12 cellular contexts compared by ENCODE assay signal in the genomic region with DNA sequence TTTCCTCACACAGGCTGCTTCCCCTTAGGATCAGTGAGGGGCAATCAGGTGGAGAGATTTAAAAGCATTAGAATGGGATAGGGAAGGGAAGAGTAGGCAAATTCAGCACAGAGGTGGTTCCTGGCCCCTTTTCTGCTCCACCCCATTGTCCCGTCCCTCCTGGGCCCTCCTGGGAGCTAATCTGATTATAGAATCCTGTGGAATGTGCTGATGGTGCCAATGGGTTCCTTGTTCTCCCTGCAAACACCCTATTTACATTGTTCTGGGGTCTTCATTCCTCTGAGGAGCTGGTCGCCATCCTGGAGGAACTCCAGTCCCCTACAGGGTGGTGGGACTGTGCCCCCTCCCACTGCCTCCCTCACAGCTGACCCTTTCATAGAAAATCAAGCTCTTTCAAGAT.
"Had no signal": no experiment of that assay in that cellular context is flagged by ENCODE, and none has a peak within 500 bp of the region (broad histone marks: within the 10 kb centered on the region; RNA-seq: fewer than 3 reads in every experiment).

No MANE protein-coding gene starts in this region.

- H3K27ac Mint-ChIP-seq: effector memory CD8-positive, alpha-beta T cell; T-helper 1 cell treated with Interleukin-12 subunit alpha and Interleukin-12 subunit beta and Interleukin-4 antibody, amounts not matched to agents 30 μg/mL and 1 μg/mL, for 36 hours had no signal

- H3K27ac ChIP-seq: adrenal gland, parathyroid adenoma had no signal

- H3K4me1 ChIP-seq: adrenal gland, parathyroid adenoma had no signal

- H3K4me3 ChIP-seq: adrenal gland, lung had no signal

- DNase-seq: activated CD4-positive, alpha-beta T cell treated with anti-CD3 and anti-CD28 coated beads, Interleukin-2, amount 50 U/mL, for 4 hours; activated naive CD4-positive, alpha-beta T cell; caudate nucleus; cortex of kidney; effector memory CD8-positive, alpha-beta T cell; hypothalamus; left cardiac atrium; SHP77 treated with DMSO at 0.1 percent for 48 hours had no signal

- H3K36me3 ChIP-seq: adrenal gland had no signal

- ATAC-seq: effector memory CD8-positive, alpha-beta T cell; left cardiac atrium had no signal

- H3K27me3 ChIP-seq: adrenal gland had no signal

- H3K4me3 Mint-ChIP-seq: effector memory CD8-positive, alpha-beta T cell; T-helper 1 cell treated with Interleukin-12 subunit alpha and Interleukin-12 subunit beta and Interleukin-4 antibody, amounts not matched to agents 30 μg/mL and 1 μg/mL, for 36 hours had no signal
